In the genomic region with DNA sequence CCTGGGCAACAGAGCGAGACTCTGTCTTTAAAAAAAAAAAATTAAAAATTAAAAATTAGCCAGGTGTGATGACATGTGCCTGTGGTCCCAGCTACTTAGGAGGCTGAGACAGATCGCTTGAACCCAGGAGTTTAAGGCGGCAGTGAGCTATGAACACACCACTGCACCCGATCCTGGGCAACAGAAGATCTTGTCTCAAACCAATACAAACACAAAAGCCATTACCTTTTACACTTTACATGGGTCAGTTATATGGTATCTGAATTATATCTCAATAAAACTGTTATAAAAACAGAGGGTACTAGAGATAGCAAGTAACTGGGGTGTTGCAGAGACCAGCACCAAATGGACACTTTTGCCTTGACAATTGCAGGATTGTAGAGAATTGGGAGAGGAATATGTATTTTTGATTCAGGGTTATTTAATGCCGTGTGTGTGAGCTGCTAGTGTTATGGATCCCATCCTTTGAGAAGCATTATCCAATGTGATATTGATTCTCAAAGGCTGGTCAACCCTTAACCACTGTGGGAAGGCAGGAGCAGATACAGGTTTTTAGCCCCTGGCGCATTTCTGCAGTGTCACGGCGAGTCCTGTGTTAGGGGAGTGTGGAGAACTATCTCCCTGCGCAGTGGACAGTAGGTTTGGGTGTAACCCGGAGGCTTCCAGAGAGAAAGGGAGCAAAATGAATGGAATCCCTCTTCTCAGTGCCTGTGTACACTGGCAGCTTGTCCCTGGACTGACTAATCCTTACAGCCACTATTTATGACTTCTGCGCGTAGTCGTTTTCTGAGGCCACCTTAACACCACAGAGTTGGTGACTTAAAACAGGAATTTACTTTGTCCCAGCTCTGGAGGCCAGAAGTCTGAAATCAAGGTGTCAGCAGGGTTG, we compare ENCODE assay signal across 14 cellular contexts. TPM values are rescaled to one million over a fixed set of nuclear protein-coding genes. Genes with fewer than 3 reads are reported as not detected.
DNase-seq lines count a peak whose midpoint lies in the region; ATAC-seq, FAIRE-seq and TF ChIP-seq lines count a peak whose summit lies in the region.
"Had no signal": no experiment of that assay in that cellular context is flagged by ENCODE, and none has a peak within 500 bp of the region (broad histone marks: within the 10 kb centered on the region; RNA-seq: fewer than 3 reads in every experiment).

No MANE protein-coding gene starts in this region.

- TF ChIP-seq POLR2A in HepG2 (IDR thresholded peaks at IDR 0.05; ENCODE audit: insufficient read depth in 1 of 2, low read depth in 2 of 2, low read length in 2 of 2) (no peak), right lobe of liver (IDR thresholded peaks at IDR 0.05) (no peak), erythroblast (IDR thresholded peaks at IDR 0.05; ENCODE audit: low read length) (no peak)

- no peaks in the 10 kb centered on the region; a peak in 1 of 5 replicates for H3K27me3 ChIP-seq in HepG2 (ENCODE audit: control insufficient read depth in 1 of 2, insufficient read depth in 2 of 2, low read length in 2 of 2)
- H3K27me3 ChIP-seq in right lobe of liver = no peaks in the 10 kb centered on the region
- H3K27me3 ChIP-seq in RWPE2 (ENCODE audit: insufficient read depth, poor library complexity, severe bottlenecking) = no peaks in the 10 kb centered on the region
- H3K27me3 ChIP-seq: BE2C, pancreas, testis had no signal

- DNase-seq in HepG2 (ENCODE audit: low spot score) = no peak
- DNase-seq in right lobe of liver = no peak
- no peak for DNase-seq in RWPE2 (ENCODE audit: low spot score)
- peak; percentile 50 to 55 for DNase-seq in erythroblast (lab: John Stamatoyannopoulos, UW)
- no peak for DNase-seq in HTR-8/SVneo (ENCODE audit: insufficient read length, low spot score)
- DNase-seq in NCI-H1930 (lab: John Stamatoyannopoulos, UW) = no peak
- DNase-seq in NCI-H774 (lab: John Stamatoyannopoulos, UW) = no peak
- DNase-seq in central memory CD4-positive, alpha-beta T cell = no peak
- DNase-seq: BE2C, midbrain, testis had no signal

- H4K20me1 ChIP-seq in HepG2 (ENCODE audit: insufficient read depth, low read length) = no peaks in the 10 kb centered on the region

- H3K9ac ChIP-seq in HepG2 (ENCODE audit: insufficient read depth, low read depth, low read length) = peak overlapping the region; percentile 26; the same call in 1 of the 2 replicates

- BruUV-seq in HepG2 (replicated peaks; lab: Mats Ljungman, UMichigan) = no TSS peak

- H3K79me2 ChIP-seq in HepG2 (ENCODE audit: insufficient read depth, low read length) = peaks cover 24% of the 10 kb centered on the region

- TF ChIP-seq CTCF in HepG2 (CRISPR knock-in tag; IDR thresholded peaks at IDR 0.05) (no peak), right lobe of liver (IDR thresholded peaks at IDR 0.05) (no peak), RWPE2 (IDR thresholded peaks at IDR 0.05; ENCODE audit: poor library complexity, severe bottlenecking) (no peak)

- peak overlapping the region; percentile 33 for H3K27ac ChIP-seq in HepG2 (ENCODE audit: extremely low read length, insufficient read depth, low read length)
- no peak overlapping the region for H3K27ac ChIP-seq in right lobe of liver
- peak overlapping the region; percentile 26 for H3K27ac ChIP-seq in RWPE2 (ENCODE audit: poor library complexity, severe bottlenecking)
- H3K27ac ChIP-seq: testis had no signal

- no peak for TF ChIP-seq EP300 in HepG2 (IDR thresholded peaks at IDR 0.05; ENCODE audit: low read depth in 2 of 2, low read length in 2 of 2)
- TF ChIP-seq EP300 in HepG2 (CRISPR knock-in tag; IDR thresholded peaks at IDR 0.05; ENCODE audit: borderline replicate concordance) = no peak

- in situ Hi-C loops in HepG2 (cut with HindIII; ENCODE audit: extremely low pct_ligation_motif_present, low pct_unique_long_range_greater_than_20kb) = no loop called here

- H3K9me3 ChIP-seq in HepG2 (ENCODE audit: low read length) (no peaks in the 10 kb centered on the region), right lobe of liver (no peaks in the 10 kb centered on the region), RWPE2 (ENCODE audit: severe bottlenecking) (no peaks in the 10 kb centered on the region)
- H3K9me3 ChIP-seq: BE2C, pancreas, testis had no signal

- CTCF ChIA-PET in HepG2 (lab: Yijun Ruan, JAX; ENCODE audit: low intra/inter-chr PET ratio, low total read pairs) = interaction anchor here (2.1 kb wide), 1 partner anchor 98 kb away, joined by 20 read pairs; a partner anchor contains a TSS

- H3K36me3 ChIP-seq in HepG2 (replicated peaks in 1 of 2; ENCODE audit: control insufficient read depth in 1 of 2, insufficient read depth in 2 of 2, low read length in 2 of 2) (peaks cover 6 to 26% of the 10 kb centered on the region in 2 experiments), right lobe of liver (peaks cover 0 to 26% (median 16%) of the 10 kb centered on the region in 4 donors), RWPE2 (ENCODE audit: low read depth) (peaks cover 57% of the 10 kb centered on the region)

- ATAC-seq in HepG2 = no peak
- ATAC-seq in right lobe of liver = no peak
- no peak for ATAC-seq in RWPE2 (ENCODE audit: low read depth)

- no peak for TF ChIP-seq RAD21 in HepG2 (CRISPR knock-in tag; IDR thresholded peaks at IDR 0.05)

- no peak overlapping the region for H3K4me3 ChIP-seq in HepG2 (replicated peaks in 1 of 3; ENCODE audit: insufficient read depth in 1 of 3, low read depth in 2 of 3, low read length in 3 of 3)
- no peak overlapping the region for H3K4me3 ChIP-seq in right lobe of liver
- no peak overlapping the region for H3K4me3 ChIP-seq in RWPE2 (ENCODE audit: severe bottlenecking)
- H3K4me3 ChIP-seq: pancreas, SK-N-MC, testis had no signal

- H3K4me2 ChIP-seq in HepG2 (ENCODE audit: low read depth, low read length) = no peak overlapping the region

- no peak overlapping the region for H2AFZ ChIP-seq in HepG2 (ENCODE audit: low read length)

- POLR2A ChIA-PET in HepG2 (lab: Yijun Ruan, JAX) = interaction anchor here (0.6 to 4.3 kb wide), 8 partner anchors 17 to 333 kb away, joined by 3 to 32 read pairs (median 3); a partner anchor contains a TSS

- WGBS in HepG2 (ENCODE audit: low lambda C conversion rate) = 91% methylated on average over 13 of the region's 13 CpGs
- 80% methylated on average over 8 of the region's 13 CpGs for WGBS in right lobe of liver (ENCODE audit: insufficient coverage, low coverage, low lambda C conversion rate, missing lambda C conversion rate)

- peaks cover 38% of the 10 kb centered on the region for H3K4me1 ChIP-seq in HepG2 (ENCODE audit: insufficient read depth, low read length)
- peaks cover 0 to 18% (median 5%) of the 10 kb centered on the region in 4 donors for H3K4me1 ChIP-seq in right lobe of liver
- peaks cover 14% of the 10 kb centered on the region for H3K4me1 ChIP-seq in RWPE2 (ENCODE audit: insufficient read depth, poor library complexity, severe bottlenecking)
- H3K4me1 ChIP-seq: BE2C had no signal

- intact Hi-C loops in HepG2 (cut with micrococcal nuclease; ENCODE audit: unreplicated experiment) = no loop called here
- intact Hi-C loops in right lobe of liver (cut with DNase I) = loop anchor here in 1 of 2 donors (10.0 kb wide), 1 partner anchor 78 kb away; no protein-coding TSS in a partner anchor

- no peak for FAIRE-seq in HepG2 (lab: Jason Lieb, UNC)
- no peak for FAIRE-seq in HTR-8/SVneo (lab: Jason Lieb, UNC)
- FAIRE-seq: astrocyte, pancreas had no signal

RNA-seq across cellular contexts. Expression of a gene that starts 4.3 kb away (rescaled TPM):
- total RNA-seq in HepG2 (2016; rRNA removed; fragmentation: Illumina TruSeq; extraction: Trizol) = 61.1 and 73.9 TPM in 2 replicates
- total RNA-seq in HepG2 (2016; cell fraction: cytosol; rRNA removed; fragmentation: Illumina TruSeq; extraction: Trizol; ENCODE audit: low read depth) = 14.7 and 17.8 TPM in 2 replicates
- 63.0 and 75.8 TPM in 2 replicates for total RNA-seq in HepG2 (2016; cell fraction: insoluble cytoplasmic fraction; rRNA removed; fragmentation: Illumina TruSeq; extraction: Trizol)
- total RNA-seq in HepG2 (2016; cell fraction: membrane; rRNA removed; fragmentation: Illumina TruSeq; extraction: Trizol) = 38.8 and 40.2 TPM in 2 replicates
- total RNA-seq in HepG2 (2016; cell fraction: nucleus; rRNA removed; fragmentation: Illumina TruSeq; extraction: Trizol) = 22.0 and 27.1 TPM in 2 replicates
- polyA plus RNA-seq in HepG2 (2011; rRNA removed) = 41.4 and 53.5 TPM in 2 replicates
- 57.2 and 69.0 TPM in 2 replicates for polyA plus RNA-seq in HepG2 (2011; cell fraction: cytosol; rRNA removed)
- 31.9 and 34.9 TPM in 2 replicates for polyA plus RNA-seq in HepG2 (2011; cell fraction: nucleus; rRNA removed)
- polyA plus RNA-seq in HepG2 (2012) = 23.2 and 36.0 TPM in 2 replicates
- polyA plus RNA-seq in HepG2 (2016; cell fraction: cytosol; fragmentation: Illumina TruSeq; extraction: Trizol; ENCODE audit: low read depth) = 21.2 and 23.3 TPM in 2 replicates
- 65.4 and 77.3 TPM in 2 replicates for polyA plus RNA-seq in HepG2 (2016; cell fraction: insoluble cytoplasmic fraction; fragmentation: Illumina TruSeq; extraction: Trizol; ENCODE audit: low read depth)
- polyA plus RNA-seq in HepG2 (2016; cell fraction: membrane; fragmentation: Illumina TruSeq; extraction: Trizol; ENCODE audit: low read depth) = 29.7 and 32.9 TPM in 2 replicates
- polyA plus RNA-seq in HepG2 (2016; cell fraction: nucleus; fragmentation: Illumina TruSeq; extraction: Trizol; ENCODE audit: insufficient read depth, low read depth) = 33.3 and 37.2 TPM in 2 replicates
- polyA minus RNA-seq in HepG2 (2011; rRNA and poly(A)+ RNA removed; ENCODE audit: low replicate concordance) = 23.4 and 46.9 TPM in 2 replicates
- 18.2 and 20.5 TPM in 2 replicates for polyA minus RNA-seq in HepG2 (2011; cell fraction: cytosol; rRNA and poly(A)+ RNA removed)
- polyA minus RNA-seq in HepG2 (2011; cell fraction: nucleus; rRNA and poly(A)+ RNA removed) = 13.0 and 21.1 TPM in 2 replicates
- total RNA-seq in right lobe of liver = 10 to 100 TPM; 20.0 to 56.4 (median 28.4) TPM

RNA-seq across cellular contexts. Expression of a gene that starts 25.5 kb away (rescaled TPM):
- total RNA-seq in HepG2 (2016; rRNA removed; fragmentation: Illumina TruSeq; extraction: Trizol) (0.07 and 0.42 TPM in 2 replicates), right lobe of liver (1 to 10 TPM; 1.0 to 6.2 (median 2.4) TPM)
- 0.51 and 0.97 TPM in 2 replicates for total RNA-seq in HepG2 (2016; cell fraction: cytosol; rRNA removed; fragmentation: Illumina TruSeq; extraction: Trizol; ENCODE audit: low read depth)
- total RNA-seq in HepG2 (2016; cell fraction: insoluble cytoplasmic fraction; rRNA removed; fragmentation: Illumina TruSeq; extraction: Trizol) = 0.42 and 0.54 TPM in 2 replicates
- total RNA-seq in HepG2 (2016; cell fraction: membrane; rRNA removed; fragmentation: Illumina TruSeq; extraction: Trizol) = 0.53 and 0.72 TPM in 2 replicates
- 0.75 and 1.1 TPM in 2 replicates for total RNA-seq in HepG2 (2016; cell fraction: nucleus; rRNA removed; fragmentation: Illumina TruSeq; extraction: Trizol)
- 0.30 and 0.47 TPM in 2 replicates for polyA plus RNA-seq in HepG2 (2011; rRNA removed)
- polyA plus RNA-seq in HepG2 (2011; cell fraction: cytosol; rRNA removed) = 0.11 and 0.17 TPM in 2 replicates
- polyA plus RNA-seq in HepG2 (2011; cell fraction: nucleus; rRNA removed) = 0.72 and 1.5 TPM in 2 replicates
- polyA plus RNA-seq in HepG2 (2012) = 0.35 and 0.41 TPM in 2 replicates
- polyA plus RNA-seq in HepG2 (2016; cell fraction: cytosol; fragmentation: Illumina TruSeq; extraction: Trizol; ENCODE audit: low read depth) = 0.07 and 0.12 TPM in 2 replicates
- polyA plus RNA-seq in HepG2 (2016; cell fraction: insoluble cytoplasmic fraction; fragmentation: Illumina TruSeq; extraction: Trizol; ENCODE audit: low read depth) = 0.17 and 0.42 TPM in 2 replicates
- 0.06 TPM in 1 of 2 replicates, not detected in the other for polyA plus RNA-seq in HepG2 (2016; cell fraction: membrane; fragmentation: Illumina TruSeq; extraction: Trizol; ENCODE audit: low read depth)
- polyA plus RNA-seq in HepG2 (2016; cell fraction: nucleus; fragmentation: Illumina TruSeq; extraction: Trizol; ENCODE audit: insufficient read depth, low read depth) = 1.00 and 1.2 TPM in 2 replicates
- polyA minus RNA-seq in HepG2 (2011; rRNA and poly(A)+ RNA removed; ENCODE audit: low replicate concordance) = 0.58 and 2.4 TPM in 2 replicates
- polyA minus RNA-seq in HepG2 (2011; cell fraction: cytosol; rRNA and poly(A)+ RNA removed) = not detected in 2 replicates
- polyA minus RNA-seq in HepG2 (2011; cell fraction: nucleus; rRNA and poly(A)+ RNA removed) = 2.2 and 3.7 TPM in 2 replicates

RNA-seq across cellular contexts. Expression of a gene that starts 34.3 kb away (rescaled TPM):
- total RNA-seq in HepG2 (2016; rRNA removed; fragmentation: Illumina TruSeq; extraction: Trizol) = 120 and 138 TPM in 2 replicates
- total RNA-seq in HepG2 (2016; cell fraction: cytosol; rRNA removed; fragmentation: Illumina TruSeq; extraction: Trizol; ENCODE audit: low read depth) = 101 and 114 TPM in 2 replicates
- total RNA-seq in HepG2 (2016; cell fraction: insoluble cytoplasmic fraction; rRNA removed; fragmentation: Illumina TruSeq; extraction: Trizol) = 120 and 121 TPM in 2 replicates
- 212 and 224 TPM in 2 replicates for total RNA-seq in HepG2 (2016; cell fraction: membrane; rRNA removed; fragmentation: Illumina TruSeq; extraction: Trizol)
- total RNA-seq in HepG2 (2016; cell fraction: nucleus; rRNA removed; fragmentation: Illumina TruSeq; extraction: Trizol) = 62.9 and 70.7 TPM in 2 replicates
- 195 and 197 TPM in 2 replicates for polyA plus RNA-seq in HepG2 (2011; rRNA removed)
- 257 and 265 TPM in 2 replicates for polyA plus RNA-seq in HepG2 (2011; cell fraction: cytosol; rRNA removed)
- polyA plus RNA-seq in HepG2 (2011; cell fraction: nucleus; rRNA removed) = 119 and 130 TPM in 2 replicates
- 157 and 186 TPM in 2 replicates for polyA plus RNA-seq in HepG2 (2012)
- polyA plus RNA-seq in HepG2 (2016; cell fraction: cytosol; fragmentation: Illumina TruSeq; extraction: Trizol; ENCODE audit: low read depth) = 191 and 212 TPM in 2 replicates
- polyA plus RNA-seq in HepG2 (2016; cell fraction: insoluble cytoplasmic fraction; fragmentation: Illumina TruSeq; extraction: Trizol; ENCODE audit: low read depth) = 130 and 165 TPM in 2 replicates
- 312 and 339 TPM in 2 replicates for polyA plus RNA-seq in HepG2 (2016; cell fraction: membrane; fragmentation: Illumina TruSeq; extraction: Trizol; ENCODE audit: low read depth)
- 122 and 126 TPM in 2 replicates for polyA plus RNA-seq in HepG2 (2016; cell fraction: nucleus; fragmentation: Illumina TruSeq; extraction: Trizol; ENCODE audit: insufficient read depth, low read depth)
- 5.0 and 114 TPM in 2 replicates for polyA minus RNA-seq in HepG2 (2011; rRNA and poly(A)+ RNA removed; ENCODE audit: low replicate concordance)
- polyA minus RNA-seq in HepG2 (2011; cell fraction: cytosol; rRNA and poly(A)+ RNA removed) = 74.4 and 100 TPM in 2 replicates
- 56.0 and 68.5 TPM in 2 replicates for polyA minus RNA-seq in HepG2 (2011; cell fraction: nucleus; rRNA and poly(A)+ RNA removed)
- 1,000 to 10,000 TPM in 4 of 6 experiments, 100 to 1,000 TPM in 2; 649 to 1,803 (median 1,080) TPM for total RNA-seq in right lobe of liver
- total RNA-seq: astrocyte had no signal

Comparison
In these comparisons a context has a peak if more than half of its experiments do, and no peak if none do; other contexts are left out.
1. H3K27ac ChIP-seq: peak in HepG2 (single experiment) and RWPE2 (single experiment); none in right lobe of liver (0 of 3).
2. DNase-seq: peak in erythroblast (2 of 2); none in HepG2 (single experiment), right lobe of liver (0 of 3), RWPE2 (single experiment), HTR-8/SVneo (single experiment), NCI-H1930 (0 of 2), NCI-H774 (single experiment) and central memory CD4-positive, alpha-beta T cell (single experiment).